14 cellular contexts compared by ENCODE assay signal in genomic region chrX:9378980-9379696, GRCh38.
DNase-seq lines count a peak whose midpoint lies in the region; TF ChIP-seq lines count a peak whose summit lies in the region.
"Had no signal": no experiment of that assay in that cellular context is flagged by ENCODE, and none has a peak within 500 bp of the region (broad histone marks: within the 10 kb centered on the region; RNA-seq: fewer than 3 reads in every experiment).

No MANE protein-coding gene starts in this region.

- peaks cover 0 to 29% (median 3%) of the 10 kb centered on the region in 3 donors for H3K27me3 Mint-ChIP-seq in CD14-positive monocyte (ENCODE audit: low read depth in 3 of 3)

- H3K27ac ChIP-seq in HL-60 (replicated peaks), result no peak overlapping the region
- H3K27ac ChIP-seq: cardiac muscle cell had no signal

- TF ChIP-seq CTCF in CD14-positive monocyte (IDR thresholded peaks at IDR 0.05) (no peak), HL-60 (IDR thresholded peaks at IDR 0.05; ENCODE audit: insufficient read depth, low read length) (no peak), fibroblast of villous mesenchyme (IDR thresholded peaks at IDR 0.05; ENCODE audit: insufficient read depth, low read depth, low read length) (no peak), GM10248 (IDR thresholded peaks at IDR 0.05; ENCODE audit: control extremely low read depth, extremely low read depth, low read depth, missing control alignments) (no peak)

- intact Hi-C loops in CD14-positive monocyte (cut with micrococcal nuclease), result no loop called here

- CTCF ChIA-PET in GM10248 (lab: Yijun Ruan, JAX), result no interaction called here

- H3K9me3 Mint-ChIP-seq in CD14-positive monocyte, result peaks cover 0 to 9% (median 0%) of the 10 kb centered on the region in 7 donors

- POLR2A ChIA-PET in GM10248 (lab: Yijun Ruan, JAX), result no interaction called here

- H3K36me3 Mint-ChIP-seq in CD14-positive monocyte, result no peaks in the 10 kb centered on the region

- peak overlapping the region; percentile 46 to 86 (median 72) for H3K27ac Mint-ChIP-seq in CD14-positive monocyte
- H3K27ac Mint-ChIP-seq: activated T-helper 1 cell treated with anti-CD3 and anti-CD28 coated beads, Interleukin-12 subunit alpha, Interleukin-12 subunit beta, Interleukin-2, Interleukin-4 antibody, amounts not matched to agents 30 ng/mL and 10 ng/mL and 1 ng/mL, durations not matched to agents 14 hours and 24 hours and 36 hours; IgD-negative memory B cell had no signal

- H3K27me3 ChIP-seq in HL-60 (ENCODE audit: insufficient read depth, poor library complexity, severe bottlenecking), result no peaks in the 10 kb centered on the region
- H3K27me3 ChIP-seq: cardiac muscle cell had no signal

- DNase-seq in CD14-positive monocyte (ENCODE audit: low spot score) (no peak), HL-60 (ENCODE audit: low read depth in 1 of 2, low spot score in 1 of 2) (peak; percentile 67 to 79), SIG-M5 treated with dmso at 0.1 percent for 504 hours (lab: John Stamatoyannopoulos, UW; ENCODE audit: unreplicated experiment) (peak; percentile 74), fibroblast of villous mesenchyme (ENCODE audit: low read depth) (peak; percentile 40), GM10248 (ENCODE audit: extremely low spot score) (no peak), GM19238 (ENCODE audit: insufficient read length, low spot score) (no peak), hippocampal formation (lab: John Stamatoyannopoulos, UW) (no peak)
- DNase-seq in activated naive CD4-positive, alpha-beta T cell (lab: John Stamatoyannopoulos, UW), result no peak
- DNase-seq: H7, NCI-H2081, right cardiac atrium had no signal

- peaks cover 40% of the 10 kb centered on the region for H3K4me1 Mint-ChIP-seq in CD14-positive monocyte
- H3K4me1 Mint-ChIP-seq: IgD-negative memory B cell had no signal

- H3K4me3 ChIP-seq in HL-60 (replicated peaks; ENCODE audit: insufficient read depth, low read length), result no peak overlapping the region
- no peak overlapping the region for H3K4me3 ChIP-seq in fibroblast of villous mesenchyme (ENCODE audit: low read depth, low read length)
- H3K4me3 ChIP-seq: cardiac muscle cell had no signal

- H3K4me3 Mint-ChIP-seq in CD14-positive monocyte, result peak overlapping the region; percentile 12 to 24
- H3K4me3 Mint-ChIP-seq: activated T-helper 1 cell treated with anti-CD3 and anti-CD28 coated beads, Interleukin-12 subunit alpha, Interleukin-12 subunit beta, Interleukin-2, Interleukin-4 antibody, amounts not matched to agents 30 ng/mL and 10 ng/mL and 1 ng/mL, durations not matched to agents 14 hours and 24 hours and 36 hours; IgD-negative memory B cell had no signal

Comparison
In these comparisons a context has a peak if more than half of its experiments do, and no peak if none do; other contexts are left out.
1. DNase-seq: peak in HL-60 (2 of 2), SIG-M5 treated with dmso at 0.1 percent for 504 hours (single experiment) and fibroblast of villous mesenchyme (single experiment); none in CD14-positive monocyte (single experiment), activated naive CD4-positive, alpha-beta T cell (0 of 4), GM10248 (single experiment), GM19238 (single experiment) and hippocampal formation (0 of 2).